ENCODE assay signal across 1 cellular context in genomic region chr5:178240341-178240741, GRCh38.
TF ChIP-seq lines count a peak whose summit lies in the region.

No MANE protein-coding gene starts in this region.

TF ChIP-seq in endothelial cell of umbilical vein, 7 proteins besides CTCF, POLR2A, EP300 and RAD21:
- TF ChIP-seq JUN (IDR thresholded peaks at IDR 0.05; ENCODE audit: borderline replicate concordance, insufficient read depth, insufficient read length, low read depth): no peak
- no peak for TF ChIP-seq POLR2AphosphoS5 (IDR thresholded peaks at IDR 0.05; ENCODE audit: insufficient read depth, low read depth, low read length)
- no peak for TF ChIP-seq MYC (IDR thresholded peaks at IDR 0.05; ENCODE audit: low read depth, low read length)
- no peak for TF ChIP-seq GATA2 (IDR thresholded peaks at IDR 0.05; ENCODE audit: insufficient read depth, insufficient read length, low read depth, low read length)
- no peak for TF ChIP-seq FOS (IDR thresholded peaks at IDR 0.05; ENCODE audit: borderline replicate concordance, insufficient read depth, low read length)
- TF ChIP-seq EZH2 (IDR thresholded peaks at IDR 0.05; ENCODE audit: borderline replicate concordance, low read depth, low read length, severe bottlenecking): no peak
- no peak for TF ChIP-seq MAX (IDR thresholded peaks at IDR 0.05; ENCODE audit: insufficient read depth, insufficient read length)
